ENCODE assay signal across 21 cellular contexts in genomic region chr20:37936451-37936850, GRCh38. TPM values are rescaled to one million over a fixed set of nuclear protein-coding genes. Genes with fewer than 3 reads are reported as not detected.
"Had no signal": no experiment of that assay in that cellular context is flagged by ENCODE, and none has a peak within 500 bp of the region (broad histone marks: within the 10 kb centered on the region; RNA-seq: fewer than 3 reads in every experiment).

No MANE protein-coding gene starts in this region.

- H3K4me3 ChIP-seq: heart right ventricle, hepatocyte, left ventricle myocardium inferior, lung, mucosa of descending colon, right atrium auricular region, right lobe of liver, skin epidermis, tibial nerve, uterus had no signal

- H3K27ac ChIP-seq: heart right ventricle, hepatocyte, left ventricle myocardium inferior, parathyroid adenoma, right atrium auricular region, right lobe of liver, skin epidermis, tibial nerve, uterus had no signal

- ATAC-seq: heart right ventricle; mucosa of descending colon; naive thymus-derived CD4-positive, alpha-beta T cell; natural killer cell treated with Interleukin-12 subunit alpha and Interleukin-12 subunit beta and Interleukin-15 and Interleukin-18, amount 100 ng/mL, for 72 hours; right lobe of liver; stimulated activated memory B cell treated with anti-CD40 and anti-IgM and Interleukin-4, amounts not matched to agents 10 μg/mL and 1 μg/mL and 100 μg/mL, for 72 hours; stimulated activated naive CD8-positive, alpha-beta T cell treated with anti-CD3 and anti-CD28 coated beads, Interleukin-15, amount 100 ng/mL, for 72 hours had no signal

- DNase-seq: heart right ventricle; islet precursor cell; left ventricle myocardium inferior; midbrain; mucosa of descending colon; naive thymus-derived CD4-positive, alpha-beta T cell; right lobe of liver; stimulated activated CD4-positive, alpha-beta T cell treated with anti-CD3 and anti-CD28 coated beads, Interleukin-4, amount 100 ng/mL, for 4 hours; stimulated activated CD8-positive, alpha-beta memory T cell treated with anti-CD3 and anti-CD28 coated beads, Interleukin-4, amount 100 ng/mL, for 48 hours; stimulated activated naive CD4-positive, alpha-beta T cell treated with Interleukin-2 at 50 U/mL for 16 hours; stimulated activated naive CD8-positive, alpha-beta T cell treated with anti-CD3 and anti-CD28 coated beads, Interleukin-15, amount 100 ng/mL, for 72 hours; substantia nigra; uterus had no signal

- H3K9me3 ChIP-seq: heart right ventricle, left ventricle myocardium inferior, mucosa of descending colon, right atrium auricular region, right lobe of liver, tibial nerve, uterus had no signal

- H3K36me3 ChIP-seq: heart right ventricle, left ventricle myocardium inferior, right lobe of liver, tibial nerve, uterus had no signal

- H3K4me1 ChIP-seq: heart right ventricle, left ventricle myocardium inferior, parathyroid adenoma, right lobe of liver, tibial nerve, uterus had no signal

- H3K27me3 ChIP-seq: hepatocyte, right atrium auricular region, right lobe of liver, tibial nerve, uterus had no signal

RNA-seq across cellular contexts. Expression of gene VSTM2L, which starts 33.5 kb away (rescaled TPM):
- polyA plus RNA-seq: naive thymus-derived CD4-positive, alpha-beta T cell had no signal
